In the genomic region with DNA sequence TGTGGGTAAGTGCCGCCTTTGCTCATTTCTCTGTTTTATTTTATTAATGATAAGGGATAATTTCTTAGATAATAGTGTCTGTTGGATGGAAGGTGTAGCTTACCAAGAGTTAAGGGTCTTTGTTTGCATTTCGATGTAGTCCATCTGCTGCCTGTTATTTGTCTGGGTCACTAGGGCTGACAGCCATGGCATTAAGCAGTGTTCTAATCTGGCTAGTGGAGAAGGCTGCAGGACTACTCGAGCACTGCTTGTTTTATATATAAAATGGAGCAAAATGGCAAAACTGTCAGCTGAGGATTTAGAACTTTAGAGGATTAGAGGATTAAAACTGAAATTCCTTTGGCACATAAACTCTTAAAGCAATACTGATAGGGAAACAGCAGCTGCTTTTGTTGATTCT, we compare ENCODE assay signal across 14 cellular contexts.
DNase-seq lines count a peak whose midpoint lies in the region; ATAC-seq and TF ChIP-seq lines count a peak whose summit lies in the region.
"Had no signal": no experiment of that assay in that cellular context is flagged by ENCODE, and none has a peak within 500 bp of the region (broad histone marks: within the 10 kb centered on the region; RNA-seq: fewer than 3 reads in every experiment).

No MANE protein-coding gene starts in this region.

- no peak overlapping the region for H4K91ac ChIP-seq in IMR-90 (ENCODE audit: insufficient read depth, low read depth, low read length)

- H2AK5ac ChIP-seq in IMR-90 (ENCODE audit: low read depth, low read length): no peak overlapping the region

- peaks cover 12% of the 10 kb centered on the region for H3K36me3 Mint-ChIP-seq in nephron (ENCODE audit: low read depth)
- H3K36me3 Mint-ChIP-seq: CD4-positive, alpha-beta memory T cell had no signal

- no CpG with 5 or more reads among the region's 3 CpGs for WGBS in IMR-90 (ENCODE audit: extremely low coverage in 2 of 2, insufficient read length in 1 of 2), 2 experiments

- H3K14ac ChIP-seq in IMR-90 (replicated peaks; ENCODE audit: low read depth, low read length): no peak overlapping the region

- no peaks in the 10 kb centered on the region for H3K27me3 Mint-ChIP-seq in nephron (ENCODE audit: low read depth)

- no peak overlapping the region for H2AK9ac ChIP-seq in IMR-90 (replicated peaks; ENCODE audit: low read depth, low read length, poor library complexity)

- dilution Hi-C loops in IMR-90 (cut with HindIII; ENCODE audit: low sequenced_read_pairs, unreplicated experiment): no loop called here

- POLR2A ChIA-PET in IMR-90 (lab: Charles Lee; ENCODE audit: unreplicated experiment): no interaction called here

- H3K9me3 ChIP-seq in IMR-90 (ENCODE audit: control insufficient read depth, insufficient read depth, low read length): no peaks in the 10 kb centered on the region
- H3K9me3 ChIP-seq: A549, BE2C, HAP-1 had no signal

- ATAC-seq in IMR-90 (ENCODE audit: low read depth) (no peak), left lobe of liver (no peak), HG02678 (IDR thresholded peaks at IDR 0.05; ENCODE audit: unreplicated experiment) (no peak)
- ATAC-seq: A549 had no signal

- no peaks in the 10 kb centered on the region for H3K9me3 Mint-ChIP-seq in nephron

- no peak overlapping the region for H3K27ac ChIP-seq in IMR-90 (ENCODE audit: insufficient read depth, low read length)
- H3K27ac ChIP-seq: A549, C4-2B, HL-60 had no signal

- in situ Hi-C loops in IMR-90 (cut with MboI; ENCODE audit: low sequenced_read_pairs): no loop called here

- H3K23ac ChIP-seq in IMR-90 (ENCODE audit: low read depth, low read length): no peak overlapping the region

- no peak overlapping the region for H3K56ac ChIP-seq in IMR-90 (ENCODE audit: extremely low read depth, insufficient read depth, low read length)

- peaks cover 6% of the 10 kb centered on the region for H3K4me1 Mint-ChIP-seq in nephron
- H3K4me1 Mint-ChIP-seq: CD4-positive, alpha-beta memory T cell had no signal

- H3K9me1 ChIP-seq in IMR-90 (ENCODE audit: insufficient read depth, low read length): peaks cover 2% of the 10 kb centered on the region; the same call in 1 of the 2 replicates

- intact Hi-C loops in IMR-90 (cut with micrococcal nuclease): no loop called here

- H3K79me1 ChIP-seq in IMR-90 (ENCODE audit: low read depth in 1 of 2, low read length in 2 of 2): no peaks in the 10 kb centered on the region

- no peak overlapping the region for H3K4me2 ChIP-seq in IMR-90 (ENCODE audit: low read depth, low read length)
- H3K4me2 ChIP-seq: A549 had no signal

- CTCF ChIA-PET in IMR-90 (lab: Yijun Ruan, JAX): no interaction called here

- no peaks in the 10 kb centered on the region for H4K20me1 ChIP-seq in IMR-90 (ENCODE audit: insufficient read depth, low read length)

- no peak for TF ChIP-seq RAD21 in IMR-90 (IDR thresholded peaks at IDR 0.05; ENCODE audit: low read length)

- TF ChIP-seq POLR2A in IMR-90 (IDR thresholded peaks at IDR 0.05; ENCODE audit: low read depth, low read length): no peak

- H3K36me3 ChIP-seq in IMR-90 (ENCODE audit: control insufficient read depth, insufficient read depth, low read length): no peaks in the 10 kb centered on the region
- H3K36me3 ChIP-seq: BE2C, HAP-1 had no signal

- no peak overlapping the region for H3K4ac ChIP-seq in IMR-90 (ENCODE audit: low read depth, low read length)

- H2BK5ac ChIP-seq in IMR-90 (ENCODE audit: low read depth, low read length, poor library complexity, severe bottlenecking): no peak overlapping the region

- H3K4me3 ChIP-seq in IMR-90 (ENCODE audit: insufficient read depth, low read depth, low read length): no peak overlapping the region
- H3K4me3 ChIP-seq: A549, HAP-1 had no signal

- peak overlapping the region; percentile 75; the same call in 1 of the 2 replicates for H3K18ac ChIP-seq in IMR-90 (ENCODE audit: low read depth, low read length)

- TF ChIP-seq CTCF in IMR-90 (conservative IDR thresholded peaks at IDR 0.05; ENCODE audit: low read depth, low read length) (no peak), nephron (IDR thresholded peaks at IDR 0.05; ENCODE audit: unreplicated experiment in 3 of 3) (no peak)

- H2BK20ac ChIP-seq in IMR-90 (ENCODE audit: low read depth, low read length): no peak overlapping the region

- peak overlapping the region; percentile 80; the same call in 1 of the 2 replicates for H4K5ac ChIP-seq in IMR-90 (ENCODE audit: low read depth, low read length)

- H3K27ac Mint-ChIP-seq in nephron: peak overlapping the region in 2 of 3 experiments; percentile 16 to 30
- H3K27ac Mint-ChIP-seq: CD4-positive, alpha-beta memory T cell had no signal

- no peak overlapping the region for H4K8ac ChIP-seq in IMR-90 (ENCODE audit: low read depth in 2 of 2, low read length in 2 of 2)

- H3K27me3 ChIP-seq in IMR-90 (ENCODE audit: control insufficient read depth, insufficient read depth, low read length): no peaks in the 10 kb centered on the region
- H3K27me3 ChIP-seq: BE2C had no signal

- no TSS peak for BruUV-seq in IMR-90 (replicated peaks; lab: Mats Ljungman, UMichigan)

- H2BK15ac ChIP-seq in IMR-90 (ENCODE audit: low read depth, low read length): no peak overlapping the region

- H3K4me3 Mint-ChIP-seq in nephron: no peak overlapping the region
- H3K4me3 Mint-ChIP-seq: CD4-positive, alpha-beta memory T cell had no signal

- no peak for DNase-seq in IMR-90
- peak; percentile 55 for DNase-seq in NCI-H82 treated with DMSO at 0.1 percent for 48 hours (lab: John Stamatoyannopoulos, UW; ENCODE audit: unreplicated experiment)
- DNase-seq in left lobe of liver (ENCODE audit: low spot score): no peak
- DNase-seq in NCI-H1694 treated with DMSO at 0.1 percent for 48 hours (lab: John Stamatoyannopoulos, UW): no peak
- DNase-seq: BE2C; CD4-positive, alpha-beta memory T cell; DND-41; GDM1 had no signal

- H3K4me1 ChIP-seq in IMR-90 (ENCODE audit: control insufficient read depth, insufficient read depth, low read length): peaks cover 2% of the 10 kb centered on the region; the same call in 1 of the 2 replicates
- H3K4me1 ChIP-seq: A549, HAP-1 had no signal

- no peak overlapping the region for H3K9ac ChIP-seq in IMR-90 (ENCODE audit: low read depth, low read length)

- H2AFZ ChIP-seq in IMR-90 (replicated peaks; ENCODE audit: low read length, poor library complexity): no peak overlapping the region

- H2BK120ac ChIP-seq in IMR-90 (ENCODE audit: low read depth, low read length): no peak overlapping the region

TF ChIP-seq in IMR-90, 13 proteins besides CTCF, POLR2A, EP300 and RAD21:
- TF ChIP-seq SMC3 (IDR thresholded peaks at IDR 0.05; ENCODE audit: low read depth, low read length): no peak
